8 cellular contexts compared by ENCODE assay signal in the genomic region with DNA sequence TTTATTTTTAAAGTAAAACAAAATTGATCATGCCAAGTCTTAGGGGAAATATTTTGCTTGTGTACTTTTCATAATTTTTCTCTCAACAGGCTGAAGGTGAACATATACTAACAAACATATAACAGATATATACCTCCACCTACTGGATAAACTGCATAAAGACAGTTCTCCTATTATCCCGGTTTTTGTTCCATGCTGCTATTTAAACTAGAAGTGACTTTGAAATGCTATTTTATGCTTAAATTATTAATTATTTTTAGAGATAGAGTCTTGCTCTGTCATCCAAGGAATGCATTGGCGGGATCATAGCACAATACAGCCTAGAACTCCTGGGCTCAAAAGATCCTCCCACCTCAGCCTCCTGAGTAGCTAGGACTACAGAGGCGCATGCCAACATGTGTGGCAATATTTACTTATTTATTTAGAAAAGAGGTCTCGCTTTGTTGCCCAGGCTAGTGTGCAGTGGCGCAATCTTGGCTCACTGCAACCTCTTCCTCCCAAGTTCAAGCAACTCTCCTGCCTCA. TPM values are rescaled to one million over a fixed set of nuclear protein-coding genes. Genes with fewer than 3 reads are reported as not detected.
DNase-seq lines count a peak whose midpoint lies in the region; ATAC-seq, FAIRE-seq and TF ChIP-seq lines count a peak whose summit lies in the region.

No MANE protein-coding gene starts in this region.

- CTCF ChIA-PET in H1 (lab: Charles Lee; ENCODE audit: partially characterized antibody): interaction anchor here (0.7 to 7.5 kb wide), 15 partner anchors 11 to 219 kb away, joined by 3 to 146 read pairs (median 4); a partner anchor contains a TSS

- H4K20me1 ChIP-seq in H1 (replicated peaks in 1 of 2; ENCODE audit: control insufficient read depth in 1 of 2, insufficient read depth in 2 of 2, low read length in 2 of 2): peaks cover 0 to 2% of the 10 kb centered on the region in 2 experiments

- DNase-seq in NCI-H1436 (lab: John Stamatoyannopoulos, UW) (peak; percentile 10), NCI-H1436 treated with DMSO at 0.1 percent for 48 hours (lab: John Stamatoyannopoulos, UW) (no peak), NCI-H82 (lab: John Stamatoyannopoulos, UW) (peak; percentile 62), H1 (ENCODE audit: low read depth in 1 of 2, low spot score in 2 of 2) (no peak), nephron progenitor cell (no peak), NCI-H524 treated with DMSO at 0.1 percent for 48 hours (lab: John Stamatoyannopoulos, UW) (no peak)
- no peak for DNase-seq in activated T-cell treated with anti-CD3 and anti-CD28 coated beads, Interleukin-2, amount 50 U/mL, for 24 hours

- H2BK120ac ChIP-seq in H1 (replicated peaks; ENCODE audit: low read depth, low read length): no peak overlapping the region

- H4K8ac ChIP-seq in H1 (ENCODE audit: extremely low read depth, insufficient read depth, low read length): no peak overlapping the region

- no peak overlapping the region for H3K4ac ChIP-seq in H1 (replicated peaks; ENCODE audit: insufficient read length, low read depth, low read length)

- no peak overlapping the region for H3K27ac Mint-ChIP-seq in nephron progenitor cell
- H3K27ac Mint-ChIP-seq in activated T-cell treated with anti-CD3 and anti-CD28 coated beads, Interleukin-2, amount 50 U/mL, for 24 hours: no peak overlapping the region

- TF ChIP-seq CTCF in H1 (IDR thresholded peaks at IDR 0.05; ENCODE audit: control extremely low read depth in 1 of 3, insufficient read depth in 1 of 3, low read depth in 1 of 3, low read length in 3 of 3) (peak in 2 of 3 experiments; percentile 24 to 33; a peak in 2 of 4 replicates), nephron progenitor cell (IDR thresholded peaks at IDR 0.05) (peak; percentile 64)

- H3K27ac ChIP-seq in H1 (ENCODE audit: low read depth, low read length): no peak overlapping the region

- H3K9ac ChIP-seq in H1 (replicated peaks in 1 of 4; ENCODE audit: extremely low read depth in 1 of 4, low read depth in 3 of 4, low read length in 3 of 4): no peak overlapping the region

- TF ChIP-seq EP300 in H1 (IDR thresholded peaks at IDR 0.05; ENCODE audit: borderline replicate concordance in 1 of 2, low read depth in 2 of 2, low read length in 2 of 2): no peak

- H3K27me3 ChIP-seq in H1 (replicated peaks in 1 of 4; ENCODE audit: control insufficient read depth in 3 of 4, extremely low read depth in 1 of 4, insufficient read depth in 3 of 4, low read length in 3 of 4): no peaks in the 10 kb centered on the region

- no peaks in the 10 kb centered on the region; a peak in 1 of 7 replicates for H3K4me1 ChIP-seq in H1 (replicated peaks in 1 of 4; ENCODE audit: control insufficient read depth in 3 of 4, insufficient read depth in 4 of 4, low read length in 3 of 4)

- POLR2A ChIA-PET in H1 (lab: Charles Lee; ENCODE audit: partially characterized antibody): interaction anchor here (0.9 kb wide), 1 partner anchor 210 kb away, joined by 3 read pairs; no protein-coding TSS in a partner anchor

- H2AFZ ChIP-seq in H1 (ENCODE audit: low read length): no peak overlapping the region

- H3K18ac ChIP-seq in H1 (ENCODE audit: extremely low read depth, low read length): no peak overlapping the region

- H3K4me3 ChIP-seq in H1 (ENCODE audit: extremely low read depth in 1 of 4, insufficient read depth in 2 of 4, low read depth in 3 of 4, low read length in 4 of 4): no peak overlapping the region

- no peak overlapping the region for H3K23ac ChIP-seq in H1 (ENCODE audit: insufficient read length)

- H3K27me3 Mint-ChIP-seq in nephron progenitor cell (ENCODE audit: low read depth, poor library complexity): no peaks in the 10 kb centered on the region
- no peaks in the 10 kb centered on the region for H3K27me3 Mint-ChIP-seq in activated T-cell treated with anti-CD3 and anti-CD28 coated beads, Interleukin-2, amount 50 U/mL, for 24 hours

- H3K36me3 ChIP-seq in H1 (ENCODE audit: control insufficient read depth in 2 of 4, insufficient read depth in 4 of 4, low read length in 3 of 4): peaks cover 0 to 32% (median 12%) of the 10 kb centered on the region in 4 experiments; a peak in 7 of 8 replicates

- H3K23me2 ChIP-seq in H1 (ENCODE audit: low read depth, low read length): no peaks in the 10 kb centered on the region

- no peak overlapping the region for H4K91ac ChIP-seq in H1 (replicated peaks; ENCODE audit: insufficient read length, low read length)

- no peak overlapping the region for H3K4me3 Mint-ChIP-seq in nephron progenitor cell
- no peak overlapping the region for H3K4me3 Mint-ChIP-seq in activated T-cell treated with anti-CD3 and anti-CD28 coated beads, Interleukin-2, amount 50 U/mL, for 24 hours

- no peaks in the 10 kb centered on the region for H3K9me3 Mint-ChIP-seq in nephron progenitor cell
- no peaks in the 10 kb centered on the region for H3K9me3 Mint-ChIP-seq in activated T-cell treated with anti-CD3 and anti-CD28 coated beads, Interleukin-2, amount 50 U/mL, for 24 hours

- no peak overlapping the region for H2BK5ac ChIP-seq in H1 (ENCODE audit: low read depth, low read length)

- TF ChIP-seq POLR2A in H1 (IDR thresholded peaks at IDR 0.05; ENCODE audit: control extremely low read depth in 1 of 2, low read depth in 2 of 2, low read length in 2 of 2): no peak

- no peak overlapping the region for H4K5ac ChIP-seq in H1 (ENCODE audit: insufficient read length, low read depth, low read length)

- H3K4me2 ChIP-seq in H1 (ENCODE audit: insufficient read depth in 1 of 2, low read depth in 2 of 2, low read length in 2 of 2): no peak overlapping the region

- H2BK20ac ChIP-seq in H1 (ENCODE audit: low read length): no peak overlapping the region

- H3K9me3 ChIP-seq in H1 (ENCODE audit: insufficient read depth in 2 of 2, low read depth in 1 of 2, low read length in 1 of 2): no peaks in the 10 kb centered on the region

- no peaks in the 10 kb centered on the region for H3K4me1 Mint-ChIP-seq in nephron progenitor cell
- no peaks in the 10 kb centered on the region for H3K4me1 Mint-ChIP-seq in activated T-cell treated with anti-CD3 and anti-CD28 coated beads, Interleukin-2, amount 50 U/mL, for 24 hours (ENCODE audit: low read depth)

- H3K79me1 ChIP-seq in H1 (ENCODE audit: low read depth, low read length): no peaks in the 10 kb centered on the region

- H2AK5ac ChIP-seq in H1 (ENCODE audit: low read depth, low read length): no peak overlapping the region

- 89% methylated on average over 5 of the region's 5 CpGs; no CpG with 5 or more reads in 1 of the 2 experiments for WGBS in H1 (ENCODE audit: extremely low coverage in 1 of 2, insufficient coverage in 1 of 2, insufficient read length in 1 of 2, insufficient replicate concordance in 2 of 2, low coverage in 1 of 2, low lambda C conversion rate in 2 of 2, missing lambda C conversion rate in 1 of 2), 2 experiments

- FAIRE-seq in H1 (lab: Jason Lieb, UNC): no peak

- H2BK12ac ChIP-seq in H1 (ENCODE audit: low read depth, low read length): no peak overlapping the region

- peak in 1 of 2 experiments; percentile 61 for TF ChIP-seq RAD21 in H1 (IDR thresholded peaks at IDR 0.05 in 1 of 2, conservative IDR thresholded peaks at IDR 0.05 in 1 of 2; ENCODE audit: low read depth in 2 of 2, low read length in 2 of 2)

- ATAC-seq in HG02885 (IDR thresholded peaks at IDR 0.05; ENCODE audit: poor library complexity, unreplicated experiment): peak; percentile 57

- H3K36me3 Mint-ChIP-seq in nephron progenitor cell (ENCODE audit: low read depth): peaks cover 55% of the 10 kb centered on the region
- H3K36me3 Mint-ChIP-seq in activated T-cell treated with anti-CD3 and anti-CD28 coated beads, Interleukin-2, amount 50 U/mL, for 24 hours (ENCODE audit: low read depth): no peaks in the 10 kb centered on the region

- no peak overlapping the region for H2BK15ac ChIP-seq in H1 (ENCODE audit: low read length)

- no peak overlapping the region for H3K14ac ChIP-seq in H1 (ENCODE audit: insufficient read length)

- H3K56ac ChIP-seq in H1 (replicated peaks; ENCODE audit: insufficient read length, low read depth, low read length): no peak overlapping the region

- H3K79me2 ChIP-seq in H1 (ENCODE audit: control insufficient read depth in 1 of 2, insufficient read depth in 2 of 2, low read length in 2 of 2): no peaks in the 10 kb centered on the region

TF ChIP-seq in H1, 55 proteins besides CTCF, POLR2A, EP300 and RAD21 (continues in another document):
- TF ChIP-seq SIRT6 (IDR thresholded peaks at IDR 0.05; ENCODE audit: low read length): no peak
- no peak for TF ChIP-seq TBP (IDR thresholded peaks at IDR 0.05; ENCODE audit: low read depth, low read length)
- no peak for TF ChIP-seq NRF1 (IDR thresholded peaks at IDR 0.05; ENCODE audit: low read depth, low read length)
- no peak for TF ChIP-seq RBBP5 (IDR thresholded peaks at IDR 0.05; ENCODE audit: borderline replicate concordance, low read depth, low read length)
- TF ChIP-seq, protein P1, sequence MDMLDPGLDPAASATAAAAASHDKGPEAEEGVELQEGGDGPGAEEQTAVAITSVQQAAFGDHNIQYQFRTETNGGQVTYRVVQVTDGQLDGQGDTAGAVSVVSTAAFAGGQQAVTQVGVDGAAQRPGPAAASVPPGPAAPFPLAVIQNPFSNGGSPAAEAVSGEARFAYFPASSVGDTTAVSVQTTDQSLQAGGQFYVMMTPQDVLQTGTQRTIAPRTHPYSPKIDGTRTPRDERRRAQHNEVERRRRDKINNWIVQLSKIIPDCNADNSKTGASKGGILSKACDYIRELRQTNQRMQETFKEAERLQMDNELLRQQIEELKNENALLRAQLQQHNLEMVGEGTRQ (IDR thresholded peaks at IDR 0.05; ENCODE audit: low read length): no peak
- TF ChIP-seq EZH2 (IDR thresholded peaks at IDR 0.05; ENCODE audit: low read depth, low read length, severe bottlenecking): no peak
- no peak for TF ChIP-seq CREB1 (IDR thresholded peaks at IDR 0.05)
- TF ChIP-seq SP2 (IDR thresholded peaks at IDR 0.05; ENCODE audit: low read length): no peak
- no peak for TF ChIP-seq HDAC6 (IDR thresholded peaks at IDR 0.05; ENCODE audit: low read depth, low read length)
- TF ChIP-seq TCF12 (IDR thresholded peaks at IDR 0.05; ENCODE audit: low read depth, low read length): no peak
- TF ChIP-seq SIN3A (conservative IDR thresholded peaks at IDR 0.05 in 1 of 2, IDR thresholded peaks at IDR 0.05 in 1 of 2; ENCODE audit: low read depth in 1 of 2, low read length in 2 of 2): no peak

RNA-seq across cellular contexts. Expression of a gene that starts 49.8 kb away (rescaled TPM):
- 6.1 and 7.6 TPM in 2 replicates for total RNA-seq in H1 (2021; fragmentation: NEBNext Ultra II Directional; extraction: Animal tissue kit (Norgen Biotek cat#: 25700))
- polyA plus RNA-seq in H1 (2011; rRNA removed): 2.6 and 3.3 TPM in 2 replicates
- 4.4 TPM for polyA plus RNA-seq in H1 (2011; cell fraction: cytosol; rRNA removed)
- 4.8 TPM for polyA plus RNA-seq in H1 (2011; cell fraction: nucleus; rRNA removed)
- 3.2 to 6.0 TPM (median 4.5 TPM) in 4 replicates for polyA plus RNA-seq in H1 (2012, experiment 1 of 2)
- 0.77 TPM for polyA plus RNA-seq in H1 (2012, experiment 2 of 2)
- polyA plus RNA-seq in H1 (2013, experiment 1 of 2): 4.7 TPM
- 4.1 TPM for polyA plus RNA-seq in H1 (2013, experiment 2 of 2)
- polyA minus RNA-seq in H1 (2011; rRNA and poly(A)+ RNA removed): 3.9 and 5.4 TPM in 2 replicates
- 9.9 TPM for polyA minus RNA-seq in H1 (2011; cell fraction: cytosol; rRNA and poly(A)+ RNA removed)
- 10.3 TPM for polyA minus RNA-seq in H1 (2011; cell fraction: nucleus; rRNA and poly(A)+ RNA removed)

Comparison
In these comparisons a context has a peak if more than half of its experiments do, and no peak if none do; other contexts are left out.
1. DNase-seq: peak in NCI-H1436 (single experiment) and NCI-H82 (single experiment); none in NCI-H1436 treated with DMSO at 0.1 percent for 48 hours (single experiment), H1 (0 of 2), nephron progenitor cell (single experiment), activated T-cell treated with anti-CD3 and anti-CD28 coated beads, Interleukin-2, amount 50 U/mL, for 24 hours (single experiment) and NCI-H524 treated with DMSO at 0.1 percent for 48 hours (single experiment).